ENCODE assay signal across 8 cellular contexts in the genomic region with DNA sequence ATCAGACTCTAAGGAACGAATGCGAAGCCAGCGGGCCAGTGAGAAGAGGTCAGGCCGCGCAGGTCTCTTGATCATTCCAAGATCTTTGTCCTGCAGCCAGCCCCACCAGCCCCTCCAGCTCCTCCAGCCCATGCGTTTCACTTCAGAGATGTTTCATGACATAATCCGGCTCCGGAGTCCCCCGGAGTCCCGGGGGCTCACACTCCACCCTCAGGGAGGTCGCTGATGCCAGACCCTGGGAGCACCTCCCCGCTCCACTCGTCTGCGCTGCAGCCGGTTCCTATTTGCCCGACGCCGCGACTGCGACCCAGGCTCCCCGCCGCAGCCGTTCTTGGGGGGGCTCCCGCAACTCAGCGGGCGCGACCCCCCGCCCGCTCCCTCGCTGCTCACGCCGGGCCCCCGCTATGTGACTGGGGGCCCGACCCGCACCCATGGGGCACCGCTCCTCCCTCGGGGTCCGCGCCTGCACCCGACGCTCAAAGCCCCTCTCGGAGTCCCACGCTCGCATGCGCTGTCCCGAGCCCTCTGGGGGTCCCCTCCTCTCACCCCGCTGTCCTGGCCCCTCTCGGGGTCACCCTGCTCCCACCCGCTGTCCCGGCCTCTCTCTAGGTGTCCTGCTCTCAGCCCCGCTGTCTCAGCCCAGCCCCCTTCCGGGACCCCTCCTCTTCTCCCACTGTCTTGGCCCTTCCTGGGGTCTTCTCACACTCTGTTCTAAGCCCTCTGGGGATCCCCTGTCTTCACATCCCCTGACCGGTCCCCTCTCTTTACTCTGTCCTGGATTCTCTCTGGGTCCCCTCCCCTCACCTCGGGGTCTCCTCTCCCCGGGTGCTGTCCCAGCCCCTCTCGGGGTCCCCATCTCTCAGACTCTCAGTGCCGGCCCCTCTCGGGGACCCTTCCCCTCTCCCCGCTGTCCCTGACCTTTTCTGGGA. TPM values are rescaled to one million over a fixed set of nuclear protein-coding genes. Genes with fewer than 3 reads are reported as not detected.
DNase-seq lines count a peak whose midpoint lies in the region; ATAC-seq and TF ChIP-seq lines count a peak whose summit lies in the region.

No MANE protein-coding gene starts in this region.

- DNase-seq in CD8-positive, alpha-beta T cell: peak in 3 of 7 experiments; percentile 10 to 24 (median 12)
- DNase-seq in activated naive CD4-positive, alpha-beta T cell treated with anti-CD3 and anti-CD28 coated beads, Interleukin-2, amount 50 U/mL, for 72 hours (ENCODE audit: low spot score in 2 of 2): peak in 1 of 2 donors; percentile 36
- DNase-seq in right cardiac atrium (peak; percentile 29 to 66 (median 64)), NCI-H345 treated with DMSO at 0.1 percent for 48 hours (lab: John Stamatoyannopoulos, UW; ENCODE audit: unreplicated experiment) (no peak)

- peak overlapping the region; percentile 89 for H3K4me3 ChIP-seq in CD8-positive, alpha-beta T cell (ENCODE audit: low read depth, low read length)
- H3K4me3 ChIP-seq in right cardiac atrium (ENCODE audit: low read length) (peak overlapping the region; percentile 98), skeletal muscle satellite cell (ENCODE audit: low read length) (peak overlapping the region; percentile 95)

- no peaks in the 10 kb centered on the region for H3K27me3 ChIP-seq in CD8-positive, alpha-beta T cell (ENCODE audit: insufficient read depth, low read length)
- H3K27me3 ChIP-seq in right cardiac atrium (ENCODE audit: control insufficient read depth, insufficient read depth): no peaks in the 10 kb centered on the region
- no peaks in the 10 kb centered on the region for H3K27me3 ChIP-seq in skeletal muscle satellite cell (ENCODE audit: control insufficient read depth, insufficient read depth, low read length)

- peak overlapping the region; percentile 95 for H3K27ac Mint-ChIP-seq in CD8-positive, alpha-beta T cell
- peak overlapping the region; percentile 90 to 93 for H3K27ac Mint-ChIP-seq in activated naive CD4-positive, alpha-beta T cell treated with anti-CD3 and anti-CD28 coated beads, Interleukin-2, amount 50 U/mL, for 72 hours

- peak overlapping the region; percentile 53 for H3K27ac ChIP-seq in CD8-positive, alpha-beta T cell (ENCODE audit: low read depth, low read length)
- peak overlapping the region; percentile 46 for H3K27ac ChIP-seq in KOPT-K1 (ENCODE audit: low read depth, low read length, poor library complexity, severe bottlenecking)
- no peak overlapping the region for H3K27ac ChIP-seq in right cardiac atrium (ENCODE audit: low read length)

- H3K4me1 Mint-ChIP-seq in CD8-positive, alpha-beta T cell (ENCODE audit: low read depth): peaks cover 49% of the 10 kb centered on the region

- H3K9me3 ChIP-seq in CD8-positive, alpha-beta T cell (ENCODE audit: low read length): no peaks in the 10 kb centered on the region
- H3K9me3 ChIP-seq in KOPT-K1 (ENCODE audit: insufficient read depth, low read length, poor library complexity, severe bottlenecking): no peaks in the 10 kb centered on the region
- no peaks in the 10 kb centered on the region for H3K9me3 ChIP-seq in right cardiac atrium (ENCODE audit: control insufficient read depth, low read length)
- no peaks in the 10 kb centered on the region for H3K9me3 ChIP-seq in skeletal muscle satellite cell (replicated peaks; ENCODE audit: low read length)

- peaks cover 23% of the 10 kb centered on the region for H3K4me1 ChIP-seq in CD8-positive, alpha-beta T cell (ENCODE audit: insufficient read depth, low read length)
- H3K4me1 ChIP-seq in right cardiac atrium (ENCODE audit: control insufficient read depth, insufficient read depth, low read length): no peaks in the 10 kb centered on the region
- H3K4me1 ChIP-seq in skeletal muscle satellite cell (ENCODE audit: control insufficient read depth, insufficient read depth, low read length): peaks cover 13% of the 10 kb centered on the region

- no peaks in the 10 kb centered on the region for H3K9me3 Mint-ChIP-seq in CD8-positive, alpha-beta T cell
- no peaks in the 10 kb centered on the region for H3K9me3 Mint-ChIP-seq in activated naive CD4-positive, alpha-beta T cell treated with anti-CD3 and anti-CD28 coated beads, Interleukin-2, amount 50 U/mL, for 72 hours

- CTCF ChIA-PET in CD8-positive, alpha-beta T cell (lab: Charles Lee): no interaction called here

- H3K4me3 Mint-ChIP-seq in CD8-positive, alpha-beta T cell: peak overlapping the region; percentile 92

- no peak for TF ChIP-seq CTCF in CD8-positive, alpha-beta T cell (IDR thresholded peaks at IDR 0.05)

- intact Hi-C loops in CD8-positive, alpha-beta T cell (cut with DNase I, micrococcal nuclease): loop anchor here (1.0 to 10.0 kb wide), 7 partner anchors 12 to 1823 kb away; partner anchors contain the start of genes RNFT2 (in 2 of the 2), SPRING1 (in 2 of the 2) and GCN1 (in 1 of the 2)
- intact Hi-C loops in right cardiac atrium (cut with DNase I): loop anchor here in 2 of 4 donors (5.0 kb wide), 1 partner anchor 179 kb away; no protein-coding TSS in a partner anchor

- POLR2A ChIA-PET in CD8-positive, alpha-beta T cell (lab: Charles Lee): no interaction called here

- H3K36me3 ChIP-seq in CD8-positive, alpha-beta T cell (ENCODE audit: insufficient read depth, low read length): no peaks in the 10 kb centered on the region
- H3K36me3 ChIP-seq in KOPT-K1 (ENCODE audit: insufficient read depth, low read length) (no peaks in the 10 kb centered on the region), skeletal muscle satellite cell (ENCODE audit: insufficient read depth, low read length) (no peaks in the 10 kb centered on the region)

- no peak for ATAC-seq in CD8-positive, alpha-beta T cell
- ATAC-seq in activated naive CD4-positive, alpha-beta T cell treated with anti-CD3 and anti-CD28 coated beads, Interleukin-2, amount 50 U/mL, for 72 hours: no peak
- ATAC-seq in right cardiac atrium (peak in 1 of 2 donors; percentile 1), HG02840 (IDR thresholded peaks at IDR 0.05; ENCODE audit: low FRiP score, unreplicated experiment) (no peak), GM21367 (IDR thresholded peaks at IDR 0.05; ENCODE audit: unreplicated experiment) (no peak)

- under 1% methylated on average over 59 of the region's 59 CpGs for WGBS in right cardiac atrium

- H3K36me3 Mint-ChIP-seq in CD8-positive, alpha-beta T cell: peaks cover 9% of the 10 kb centered on the region
- H3K36me3 Mint-ChIP-seq in activated naive CD4-positive, alpha-beta T cell treated with anti-CD3 and anti-CD28 coated beads, Interleukin-2, amount 50 U/mL, for 72 hours: peaks cover 6% of the 10 kb centered on the region in 2 donors

- no peaks in the 10 kb centered on the region for H3K27me3 Mint-ChIP-seq in CD8-positive, alpha-beta T cell (ENCODE audit: low read depth)

- H3K9ac ChIP-seq in skeletal muscle satellite cell (ENCODE audit: low read depth, low read length): peak overlapping the region; percentile 80

- H3K4me2 ChIP-seq in skeletal muscle satellite cell (ENCODE audit: low read length): peak overlapping the region; percentile 84

RNA-seq across cellular contexts. Expression of gene TAOK3, which starts 1.1 kb away (rescaled TPM):
- total RNA-seq in CD8-positive, alpha-beta T cell: 10 to 100 TPM; 46.5 to 47.3 TPM
- total RNA-seq in activated naive CD4-positive, alpha-beta T cell treated with anti-CD3 and anti-CD28 coated beads, Interleukin-2, amount 50 U/mL, for 72 hours: 10 to 100 TPM; 51.2 to 71.5 TPM
- 10 to 100 TPM; 18.9 to 29.1 (median 25.1) TPM for total RNA-seq in right cardiac atrium
- 16.9 TPM for polyA plus RNA-seq in right cardiac atrium
- 25.8 and 37.8 TPM in 2 replicates for total RNA-seq in skeletal muscle satellite cell (2012; rRNA removed)

RNA-seq across cellular contexts. Expression of gene SUDS3, which starts 4.7 kb away (rescaled TPM):
- total RNA-seq in CD8-positive, alpha-beta T cell: 10 to 100 TPM; 23.0 to 23.6 TPM
- 10 to 100 TPM; 23.9 to 32.4 TPM for total RNA-seq in activated naive CD4-positive, alpha-beta T cell treated with anti-CD3 and anti-CD28 coated beads, Interleukin-2, amount 50 U/mL, for 72 hours
- 10 to 100 TPM; 18.9 to 24.0 (median 21.1) TPM for total RNA-seq in right cardiac atrium
- 9.5 TPM for polyA plus RNA-seq in right cardiac atrium
- total RNA-seq in skeletal muscle satellite cell (2012; rRNA removed): 18.8 and 19.0 TPM in 2 replicates
